ENCODE assay signal across 1 cellular context in the genomic region with DNA sequence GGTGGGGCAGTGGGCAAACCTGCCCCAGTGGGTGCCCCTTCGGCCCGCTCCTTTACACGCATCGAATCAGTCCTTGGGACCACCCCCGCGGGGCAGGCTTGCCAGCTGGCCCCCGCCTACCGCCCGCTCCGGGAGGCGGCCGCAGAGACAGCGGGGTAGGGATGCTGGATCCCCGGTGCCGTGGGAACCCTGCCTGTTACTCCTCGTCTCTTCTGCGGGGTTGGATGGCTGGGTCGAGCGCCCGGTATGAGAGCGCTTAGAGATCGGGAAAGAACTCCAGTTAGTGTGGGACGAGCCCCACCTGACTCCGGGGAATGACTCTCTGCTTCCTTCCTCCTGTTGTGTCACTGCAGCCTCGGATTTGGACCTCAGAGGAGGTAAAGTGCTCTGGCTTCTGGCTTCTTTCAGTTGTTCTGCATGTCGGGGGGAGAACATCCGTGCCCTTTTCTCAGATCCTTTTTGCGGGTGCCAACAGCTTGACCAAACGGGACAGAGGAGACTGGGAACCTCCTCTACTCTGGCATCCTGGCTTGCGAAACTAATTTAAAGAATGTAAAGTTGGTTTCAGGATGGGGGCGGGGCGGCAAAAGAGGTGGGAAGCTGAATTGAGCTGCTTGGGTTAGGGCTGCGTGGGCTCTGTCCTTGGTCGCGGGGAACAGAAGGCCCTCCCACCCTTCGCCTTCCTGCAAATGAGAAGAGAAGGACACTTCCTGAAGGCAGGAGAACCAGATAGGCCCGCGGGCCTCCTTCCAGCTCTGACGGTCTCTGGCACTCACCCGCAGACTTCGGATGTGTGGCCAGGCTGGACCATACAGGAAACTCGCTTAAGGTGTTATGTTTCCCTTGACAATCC.
TF ChIP-seq lines count a peak whose summit lies in the region.

No MANE protein-coding gene starts in this region.

TF ChIP-seq in SK-N-SH, 30 proteins besides CTCF, POLR2A, EP300 and RAD21 (continued from another document):
- TF ChIP-seq, protein P1, sequence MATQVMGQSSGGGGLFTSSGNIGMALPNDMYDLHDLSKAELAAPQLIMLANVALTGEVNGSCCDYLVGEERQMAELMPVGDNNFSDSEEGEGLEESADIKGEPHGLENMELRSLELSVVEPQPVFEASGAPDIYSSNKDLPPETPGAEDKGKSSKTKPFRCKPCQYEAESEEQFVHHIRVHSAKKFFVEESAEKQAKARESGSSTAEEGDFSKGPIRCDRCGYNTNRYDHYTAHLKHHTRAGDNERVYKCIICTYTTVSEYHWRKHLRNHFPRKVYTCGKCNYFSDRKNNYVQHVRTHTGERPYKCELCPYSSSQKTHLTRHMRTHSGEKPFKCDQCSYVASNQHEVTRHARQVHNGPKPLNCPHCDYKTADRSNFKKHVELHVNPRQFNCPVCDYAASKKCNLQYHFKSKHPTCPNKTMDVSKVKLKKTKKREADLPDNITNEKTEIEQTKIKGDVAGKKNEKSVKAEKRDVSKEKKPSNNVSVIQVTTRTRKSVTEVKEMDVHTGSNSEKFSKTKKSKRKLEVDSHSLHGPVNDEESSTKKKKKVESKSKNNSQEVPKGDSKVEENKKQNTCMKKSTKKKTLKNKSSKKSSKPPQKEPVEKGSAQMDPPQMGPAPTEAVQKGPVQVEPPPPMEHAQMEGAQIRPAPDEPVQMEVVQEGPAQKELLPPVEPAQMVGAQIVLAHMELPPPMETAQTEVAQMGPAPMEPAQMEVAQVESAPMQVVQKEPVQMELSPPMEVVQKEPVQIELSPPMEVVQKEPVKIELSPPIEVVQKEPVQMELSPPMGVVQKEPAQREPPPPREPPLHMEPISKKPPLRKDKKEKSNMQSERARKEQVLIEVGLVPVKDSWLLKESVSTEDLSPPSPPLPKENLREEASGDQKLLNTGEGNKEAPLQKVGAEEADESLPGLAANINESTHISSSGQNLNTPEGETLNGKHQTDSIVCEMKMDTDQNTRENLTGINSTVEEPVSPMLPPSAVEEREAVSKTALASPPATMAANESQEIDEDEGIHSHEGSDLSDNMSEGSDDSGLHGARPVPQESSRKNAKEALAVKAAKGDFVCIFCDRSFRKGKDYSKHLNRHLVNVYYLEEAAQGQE (IDR thresholded peaks at IDR 0.05; ENCODE audit: low read depth, low read length) = peak; percentile 67; the same call in 1 of the 2 replicates
- TF ChIP-seq, protein P2, sequence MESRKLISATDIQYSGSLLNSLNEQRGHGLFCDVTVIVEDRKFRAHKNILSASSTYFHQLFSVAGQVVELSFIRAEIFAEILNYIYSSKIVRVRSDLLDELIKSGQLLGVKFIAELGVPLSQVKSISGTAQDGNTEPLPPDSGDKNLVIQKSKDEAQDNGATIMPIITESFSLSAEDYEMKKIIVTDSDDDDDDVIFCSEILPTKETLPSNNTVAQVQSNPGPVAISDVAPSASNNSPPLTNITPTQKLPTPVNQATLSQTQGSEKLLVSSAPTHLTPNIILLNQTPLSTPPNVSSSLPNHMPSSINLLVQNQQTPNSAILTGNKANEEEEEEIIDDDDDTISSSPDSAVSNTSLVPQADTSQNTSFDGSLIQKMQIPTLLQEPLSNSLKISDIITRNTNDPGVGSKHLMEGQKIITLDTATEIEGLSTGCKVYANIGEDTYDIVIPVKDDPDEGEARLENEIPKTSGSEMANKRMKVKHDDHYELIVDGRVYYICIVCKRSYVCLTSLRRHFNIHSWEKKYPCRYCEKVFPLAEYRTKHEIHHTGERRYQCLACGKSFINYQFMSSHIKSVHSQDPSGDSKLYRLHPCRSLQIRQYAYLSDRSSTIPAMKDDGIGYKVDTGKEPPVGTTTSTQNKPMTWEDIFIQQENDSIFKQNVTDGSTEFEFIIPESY (IDR thresholded peaks at IDR 0.05; ENCODE audit: borderline replicate concordance, low read depth) = no peak
- no peak for TF ChIP-seq NRF1 (IDR thresholded peaks at IDR 0.05; ENCODE audit: low read depth, low read length)
- no peak for TF ChIP-seq RCOR1 (IDR thresholded peaks at IDR 0.05; ENCODE audit: low read length)
- no peak for TF ChIP-seq TEAD4 (IDR thresholded peaks at IDR 0.05; ENCODE audit: borderline replicate concordance, insufficient read depth)
- no peak for TF ChIP-seq RFX5 (IDR thresholded peaks at IDR 0.05; ENCODE audit: low read length)
- no peak for TF ChIP-seq YY1 (IDR thresholded peaks at IDR 0.05; ENCODE audit: low read depth)
- peak; percentile 16; the same call in 1 of the 2 replicates for TF ChIP-seq SIN3A (IDR thresholded peaks at IDR 0.05; ENCODE audit: borderline replicate concordance, low read depth, low read length)
- TF ChIP-seq TCF12 (IDR thresholded peaks at IDR 0.05) = peak; percentile 12; the same call in 1 of the 2 replicates
- TF ChIP-seq NFIC (IDR thresholded peaks at IDR 0.05; ENCODE audit: borderline replicate concordance) = no peak; the same call in none of the 2 replicates
- no peak for TF ChIP-seq MEF2A (IDR thresholded peaks at IDR 0.05; ENCODE audit: borderline replicate concordance, low read depth)
- TF ChIP-seq, protein P3, sequence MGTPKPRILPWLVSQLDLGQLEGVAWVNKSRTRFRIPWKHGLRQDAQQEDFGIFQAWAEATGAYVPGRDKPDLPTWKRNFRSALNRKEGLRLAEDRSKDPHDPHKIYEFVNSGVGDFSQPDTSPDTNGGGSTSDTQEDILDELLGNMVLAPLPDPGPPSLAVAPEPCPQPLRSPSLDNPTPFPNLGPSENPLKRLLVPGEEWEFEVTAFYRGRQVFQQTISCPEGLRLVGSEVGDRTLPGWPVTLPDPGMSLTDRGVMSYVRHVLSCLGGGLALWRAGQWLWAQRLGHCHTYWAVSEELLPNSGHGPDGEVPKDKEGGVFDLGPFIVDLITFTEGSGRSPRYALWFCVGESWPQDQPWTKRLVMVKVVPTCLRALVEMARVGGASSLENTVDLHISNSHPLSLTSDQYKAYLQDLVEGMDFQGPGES (IDR thresholded peaks at IDR 0.05; ENCODE audit: low read depth, low read length) = no peak
- TF ChIP-seq, protein P4, sequence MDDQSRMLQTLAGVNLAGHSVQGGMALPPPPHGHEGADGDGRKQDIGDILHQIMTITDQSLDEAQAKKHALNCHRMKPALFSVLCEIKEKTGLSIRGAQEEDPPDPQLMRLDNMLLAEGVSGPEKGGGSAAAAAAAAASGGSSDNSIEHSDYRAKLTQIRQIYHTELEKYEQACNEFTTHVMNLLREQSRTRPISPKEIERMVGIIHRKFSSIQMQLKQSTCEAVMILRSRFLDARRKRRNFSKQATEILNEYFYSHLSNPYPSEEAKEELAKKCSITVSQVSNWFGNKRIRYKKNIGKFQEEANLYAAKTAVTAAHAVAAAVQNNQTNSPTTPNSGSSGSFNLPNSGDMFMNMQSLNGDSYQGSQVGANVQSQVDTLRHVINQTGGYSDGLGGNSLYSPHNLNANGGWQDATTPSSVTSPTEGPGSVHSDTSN (IDR thresholded peaks at IDR 0.05) = peak; percentile 42
- no peak for TF ChIP-seq SMC3 (IDR thresholded peaks at IDR 0.05; ENCODE audit: low read depth, low read length)
- TF ChIP-seq TAF1 (IDR thresholded peaks at IDR 0.05; ENCODE audit: borderline replicate concordance, low read depth, low read length) = peak; percentile 40; the same call in 1 of the 2 replicates
- no peak for TF ChIP-seq EZH2phosphoT487 (IDR thresholded peaks at IDR 0.05; ENCODE audit: borderline replicate concordance, low read depth)
- TF ChIP-seq MXI1 (IDR thresholded peaks at IDR 0.05; ENCODE audit: low read depth, low read length) = no peak
- TF ChIP-seq CHD2 (IDR thresholded peaks at IDR 0.05; ENCODE audit: low read length, partially characterized antibody) = no peak
- TF ChIP-seq, protein P5, sequence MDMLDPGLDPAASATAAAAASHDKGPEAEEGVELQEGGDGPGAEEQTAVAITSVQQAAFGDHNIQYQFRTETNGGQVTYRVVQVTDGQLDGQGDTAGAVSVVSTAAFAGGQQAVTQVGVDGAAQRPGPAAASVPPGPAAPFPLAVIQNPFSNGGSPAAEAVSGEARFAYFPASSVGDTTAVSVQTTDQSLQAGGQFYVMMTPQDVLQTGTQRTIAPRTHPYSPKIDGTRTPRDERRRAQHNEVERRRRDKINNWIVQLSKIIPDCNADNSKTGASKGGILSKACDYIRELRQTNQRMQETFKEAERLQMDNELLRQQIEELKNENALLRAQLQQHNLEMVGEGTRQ (IDR thresholded peaks at IDR 0.05; ENCODE audit: borderline replicate concordance, low read depth, low read length) = no peak
- TF ChIP-seq JUND (IDR thresholded peaks at IDR 0.05) = no peak
- TF ChIP-seq FOXM1 (IDR thresholded peaks at IDR 0.05; ENCODE audit: low read depth) = no peak
- TF ChIP-seq RXRA (IDR thresholded peaks at IDR 0.05; ENCODE audit: borderline replicate concordance, low read depth) = no peak
- TF ChIP-seq POLR2AphosphoS5 (IDR thresholded peaks at IDR 0.05; ENCODE audit: low read depth, low read length) = peak; percentile 74
- no peak for TF ChIP-seq GABPA (IDR thresholded peaks at IDR 0.05; ENCODE audit: low read depth)
- no peak for TF ChIP-seq FOXJ3 (CRISPR knock-in tag; IDR thresholded peaks at IDR 0.05)
- no peak for TF ChIP-seq GATA2 (CRISPR knock-in tag; IDR thresholded peaks at IDR 0.05)
- TF ChIP-seq, protein P6, sequence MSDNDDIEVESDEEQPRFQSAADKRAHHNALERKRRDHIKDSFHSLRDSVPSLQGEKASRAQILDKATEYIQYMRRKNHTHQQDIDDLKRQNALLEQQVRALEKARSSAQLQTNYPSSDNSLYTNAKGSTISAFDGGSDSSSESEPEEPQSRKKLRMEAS (IDR thresholded peaks at IDR 0.05; ENCODE audit: low read depth) = peak; percentile 80
- TF ChIP-seq, protein P7, sequence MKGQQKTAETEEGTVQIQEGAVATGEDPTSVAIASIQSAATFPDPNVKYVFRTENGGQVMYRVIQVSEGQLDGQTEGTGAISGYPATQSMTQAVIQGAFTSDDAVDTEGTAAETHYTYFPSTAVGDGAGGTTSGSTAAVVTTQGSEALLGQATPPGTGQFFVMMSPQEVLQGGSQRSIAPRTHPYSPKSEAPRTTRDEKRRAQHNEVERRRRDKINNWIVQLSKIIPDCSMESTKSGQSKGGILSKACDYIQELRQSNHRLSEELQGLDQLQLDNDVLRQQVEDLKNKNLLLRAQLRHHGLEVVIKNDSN (IDR thresholded peaks at IDR 0.05; ENCODE audit: borderline replicate concordance, low read depth) = no peak
